Comparison of ENCODE assay signal across 24 cellular contexts in genomic region chrX:16188687-16189086, GRCh38. TPM values are rescaled to one million over a fixed set of nuclear protein-coding genes. Genes with fewer than 3 reads are reported as not detected.
DNase-seq lines count a peak whose midpoint lies in the region; ATAC-seq, FAIRE-seq and TF ChIP-seq lines count a peak whose summit lies in the region.
"Had no signal": no experiment of that assay in that cellular context is flagged by ENCODE, and none has a peak within 500 bp of the region (broad histone marks: within the 10 kb centered on the region; RNA-seq: fewer than 3 reads in every experiment).

No MANE protein-coding gene starts in this region.

- peaks cover 18% of the 10 kb centered on the region for H3K4me1 Mint-ChIP-seq in astrocyte (ENCODE audit: low read depth, unreplicated experiment)
- H3K4me1 Mint-ChIP-seq in endodermal cell = peaks cover 65% of the 10 kb centered on the region
- H3K4me1 Mint-ChIP-seq: B cell, neural progenitor cell had no signal

- peak overlapping the region; percentile 21 for H3K27ac ChIP-seq in astrocyte (ENCODE audit: low read depth, low read length)
- H3K27ac ChIP-seq in Peyer's patch = no peak overlapping the region
- H3K27ac ChIP-seq in endodermal cell (ENCODE audit: low read depth, low read length) = no peak overlapping the region
- H3K27ac ChIP-seq: ascending aorta, neural progenitor cell had no signal

- no peak overlapping the region for H3K4me3 Mint-ChIP-seq in astrocyte (ENCODE audit: unreplicated experiment)
- H3K4me3 Mint-ChIP-seq in endodermal cell = no peak overlapping the region
- H3K4me3 Mint-ChIP-seq: B cell, neural progenitor cell had no signal

- H3K9me3 ChIP-seq in astrocyte (ENCODE audit: insufficient read depth, low read depth, low read length) (no peaks in the 10 kb centered on the region), Peyer's patch (no peaks in the 10 kb centered on the region), endodermal cell (ENCODE audit: control insufficient read depth, low read length) (no peaks in the 10 kb centered on the region)
- H3K9me3 ChIP-seq: ascending aorta had no signal

- H3K9me3 Mint-ChIP-seq in astrocyte (ENCODE audit: unreplicated experiment) (peaks cover 4% of the 10 kb centered on the region), endodermal cell (no peaks in the 10 kb centered on the region)
- H3K9me3 Mint-ChIP-seq: neural progenitor cell had no signal

- no peaks in the 10 kb centered on the region for H3K36me3 Mint-ChIP-seq in astrocyte (ENCODE audit: low read depth, unreplicated experiment)
- H3K36me3 Mint-ChIP-seq in endodermal cell (ENCODE audit: low read depth) = peaks cover 2% of the 10 kb centered on the region
- H3K36me3 Mint-ChIP-seq: neural progenitor cell had no signal

- H3K4me1 ChIP-seq in astrocyte (ENCODE audit: insufficient read depth, low read length) (peaks cover 20% of the 10 kb centered on the region), Peyer's patch (no peaks in the 10 kb centered on the region), endodermal cell (ENCODE audit: control insufficient read depth, insufficient read depth, low read length) (peaks cover 3% of the 10 kb centered on the region)
- H3K4me1 ChIP-seq: ascending aorta had no signal

- no peaks in the 10 kb centered on the region for H3K79me2 ChIP-seq in astrocyte (ENCODE audit: insufficient read depth, low read length)

- H3K27ac Mint-ChIP-seq in astrocyte (ENCODE audit: unreplicated experiment) = no peak overlapping the region
- no peak overlapping the region for H3K27ac Mint-ChIP-seq in endodermal cell
- H3K27ac Mint-ChIP-seq: B cell had no signal

- peak; percentile 34 for DNase-seq in HCEC 1CT
- peak; percentile 34 to 66 for DNase-seq in NCI-H2081 (lab: John Stamatoyannopoulos, UW)
- DNase-seq in astrocyte (ENCODE audit: low read depth) = peak; percentile 44
- DNase-seq in myocyte (ENCODE audit: low read depth) = peak; percentile 34
- DNase-seq in SKM-1 treated with dmso at 0.1 percent for 144 hours (lab: John Stamatoyannopoulos, UW; ENCODE audit: unreplicated experiment) = no peak
- no peak for DNase-seq in Peyer's patch
- DNase-seq in endodermal cell = no peak
- DNase-seq: activated CD4-positive, alpha-beta T cell treated with anti-CD3 and anti-CD28 coated beads, Interleukin-2, amount 50 U/mL, for 4 hours; activated naive CD4-positive, alpha-beta T cell; Calu3; foreskin melanocyte; Kasumi-1; left cardiac atrium; NCI-H1930; NK-92 treated with Interleukin-12 subunit alpha and Interleukin-12 subunit beta, amount 100 ng/mL, for 24 hours; T-helper 1 cell had no signal

- no peaks in the 10 kb centered on the region for H4K20me1 ChIP-seq in astrocyte (ENCODE audit: insufficient read depth, low read length)

- peak; percentile 92 for FAIRE-seq in astrocyte (lab: Jason Lieb, UNC)
- FAIRE-seq: G401.6 had no signal

- no peak for TF ChIP-seq POLR2A in Peyer's patch (IDR thresholded peaks at IDR 0.05)

- H2AFZ ChIP-seq in astrocyte (ENCODE audit: low read depth, low read length) = no peak overlapping the region
- H2AFZ ChIP-seq: neural progenitor cell had no signal

- ATAC-seq in GM18511 (IDR thresholded peaks at IDR 0.05; ENCODE audit: unreplicated experiment) = no peak
- ATAC-seq: left cardiac atrium, Right ventricle myocardium inferior had no signal

- TF ChIP-seq CTCF in astrocyte (IDR thresholded peaks at IDR 0.05; ENCODE audit: insufficient read depth, low read depth, low read length) = no peak
- TF ChIP-seq CTCF in Peyer's patch (IDR thresholded peaks at IDR 0.05) = no peak
- no peak for TF ChIP-seq CTCF in endodermal cell (conservative IDR thresholded peaks at IDR 0.05)

- H3K27me3 Mint-ChIP-seq in astrocyte (ENCODE audit: low read depth, unreplicated experiment) = no peaks in the 10 kb centered on the region
- H3K27me3 Mint-ChIP-seq in endodermal cell (ENCODE audit: insufficient read depth) = no peaks in the 10 kb centered on the region

- no peaks in the 10 kb centered on the region for H3K36me3 ChIP-seq in astrocyte (ENCODE audit: insufficient read depth, low read length)
- H3K36me3 ChIP-seq in Peyer's patch = no peaks in the 10 kb centered on the region
- H3K36me3 ChIP-seq in endodermal cell (ENCODE audit: control insufficient read depth, insufficient read depth, low read length) = no peaks in the 10 kb centered on the region
- H3K36me3 ChIP-seq: ascending aorta, neural progenitor cell had no signal

- no CpG with 5 or more reads among the region's 1 CpG for WGBS in endodermal cell (ENCODE audit: insufficient coverage in 1 of 2, insufficient read length in 1 of 2), 2 experiments

- H3K27me3 ChIP-seq in astrocyte (ENCODE audit: insufficient read depth, low read length) = no peaks in the 10 kb centered on the region
- no peaks in the 10 kb centered on the region for H3K27me3 ChIP-seq in Peyer's patch
- H3K27me3 ChIP-seq in endodermal cell (ENCODE audit: control insufficient read depth, insufficient read depth, low read length, poor library complexity, severe bottlenecking) = no peaks in the 10 kb centered on the region
- H3K27me3 ChIP-seq: ascending aorta, neural progenitor cell had no signal

- no peak overlapping the region for H3K4me2 ChIP-seq in astrocyte (ENCODE audit: low read length)
- H3K4me2 ChIP-seq: neural progenitor cell had no signal

- no peak overlapping the region for H3K4me3 ChIP-seq in astrocyte (ENCODE audit: insufficient read depth, low read depth, low read length)
- no peak overlapping the region for H3K4me3 ChIP-seq in Peyer's patch
- H3K4me3 ChIP-seq in endodermal cell (ENCODE audit: low read length) = no peak overlapping the region
- H3K4me3 ChIP-seq: ascending aorta, neural progenitor cell had no signal

- H3K9ac ChIP-seq in astrocyte (ENCODE audit: low read length) (no peak overlapping the region), endodermal cell (ENCODE audit: extremely low read depth, low read length, poor library complexity, severe bottlenecking) (no peak overlapping the region)
- H3K9ac ChIP-seq: neural progenitor cell had no signal

RNA-seq across cellular contexts. Expression of gene MAGEB17, which starts 21.4 kb away (rescaled TPM):
- total RNA-seq in astrocyte (not detected in 2 replicates), myocyte (not detected in 2 replicates), Peyer's patch (not detected), endodermal cell (under 1 TPM; 0.33 to 0.44 TPM)
- not detected for polyA plus RNA-seq in myocyte (2012)
- polyA plus RNA-seq in endodermal cell (2013, experiment 1 of 2) = not detected
- polyA plus RNA-seq in endodermal cell (2013, experiment 2 of 2) = not detected
- total RNA-seq: ascending aorta, B cell, Calu3, chondrocyte, mononuclear cell, Right ventricle myocardium inferior had no signal

Comparison
In these comparisons a context has a peak if more than half of its experiments do, and no peak if none do; other contexts are left out.
1. DNase-seq: peak in HCEC 1CT (single experiment), NCI-H2081 (2 of 2), astrocyte (single experiment) and myocyte (single experiment); none in SKM-1 treated with dmso at 0.1 percent for 144 hours (single experiment), Peyer's patch (0 of 3) and endodermal cell (single experiment).